ENCODE assay signal across 1 cellular context in the genomic region with DNA sequence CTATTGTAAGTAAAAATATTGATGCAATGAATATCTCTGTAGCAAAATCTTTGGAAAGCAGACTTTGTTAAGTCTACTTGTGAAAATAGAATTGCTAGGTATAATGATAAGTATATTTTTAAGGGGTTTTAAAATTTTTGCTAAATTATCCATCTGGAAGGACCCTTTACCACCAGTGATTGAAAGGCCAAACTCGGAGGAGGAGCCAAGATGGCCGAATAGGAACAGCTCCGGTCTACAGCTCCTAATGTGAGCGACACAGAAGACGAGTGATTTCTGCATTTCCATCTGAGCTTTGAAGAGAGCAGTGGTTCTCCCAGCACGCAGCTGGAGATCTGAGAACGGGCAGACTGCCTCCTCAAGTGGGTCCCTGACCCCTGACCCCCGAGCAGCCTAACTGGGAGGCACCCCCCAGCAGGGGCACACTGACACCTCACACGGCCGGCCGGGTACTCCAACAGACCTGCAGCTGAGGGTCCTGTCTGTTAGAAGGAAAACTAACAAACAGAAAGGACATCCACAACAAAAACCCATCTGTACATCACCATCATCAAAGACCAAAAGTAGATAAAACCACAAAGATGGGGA.
TF ChIP-seq lines count a peak whose summit lies in the region.

No MANE protein-coding gene starts in this region.

TF ChIP-seq in K562, 482 proteins besides CTCF, POLR2A, EP300 and RAD21:
- TF ChIP-seq, protein P1, sequence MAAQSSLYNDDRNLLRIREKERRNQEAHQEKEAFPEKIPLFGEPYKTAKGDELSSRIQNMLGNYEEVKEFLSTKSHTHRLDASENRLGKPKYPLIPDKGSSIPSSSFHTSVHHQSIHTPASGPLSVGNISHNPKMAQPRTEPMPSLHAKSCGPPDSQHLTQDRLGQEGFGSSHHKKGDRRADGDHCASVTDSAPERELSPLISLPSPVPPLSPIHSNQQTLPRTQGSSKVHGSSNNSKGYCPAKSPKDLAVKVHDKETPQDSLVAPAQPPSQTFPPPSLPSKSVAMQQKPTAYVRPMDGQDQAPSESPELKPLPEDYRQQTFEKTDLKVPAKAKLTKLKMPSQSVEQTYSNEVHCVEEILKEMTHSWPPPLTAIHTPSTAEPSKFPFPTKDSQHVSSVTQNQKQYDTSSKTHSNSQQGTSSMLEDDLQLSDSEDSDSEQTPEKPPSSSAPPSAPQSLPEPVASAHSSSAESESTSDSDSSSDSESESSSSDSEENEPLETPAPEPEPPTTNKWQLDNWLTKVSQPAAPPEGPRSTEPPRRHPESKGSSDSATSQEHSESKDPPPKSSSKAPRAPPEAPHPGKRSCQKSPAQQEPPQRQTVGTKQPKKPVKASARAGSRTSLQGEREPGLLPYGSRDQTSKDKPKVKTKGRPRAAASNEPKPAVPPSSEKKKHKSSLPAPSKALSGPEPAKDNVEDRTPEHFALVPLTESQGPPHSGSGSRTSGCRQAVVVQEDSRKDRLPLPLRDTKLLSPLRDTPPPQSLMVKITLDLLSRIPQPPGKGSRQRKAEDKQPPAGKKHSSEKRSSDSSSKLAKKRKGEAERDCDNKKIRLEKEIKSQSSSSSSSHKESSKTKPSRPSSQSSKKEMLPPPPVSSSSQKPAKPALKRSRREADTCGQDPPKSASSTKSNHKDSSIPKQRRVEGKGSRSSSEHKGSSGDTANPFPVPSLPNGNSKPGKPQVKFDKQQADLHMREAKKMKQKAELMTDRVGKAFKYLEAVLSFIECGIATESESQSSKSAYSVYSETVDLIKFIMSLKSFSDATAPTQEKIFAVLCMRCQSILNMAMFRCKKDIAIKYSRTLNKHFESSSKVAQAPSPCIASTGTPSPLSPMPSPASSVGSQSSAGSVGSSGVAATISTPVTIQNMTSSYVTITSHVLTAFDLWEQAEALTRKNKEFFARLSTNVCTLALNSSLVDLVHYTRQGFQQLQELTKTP (IDR thresholded peaks at IDR 0.05; ENCODE audit: low read depth in 1 of 2, partially characterized antibody in 2 of 2): peak in 1 of 2 experiments; percentile 31
- TF ChIP-seq, protein P2, sequence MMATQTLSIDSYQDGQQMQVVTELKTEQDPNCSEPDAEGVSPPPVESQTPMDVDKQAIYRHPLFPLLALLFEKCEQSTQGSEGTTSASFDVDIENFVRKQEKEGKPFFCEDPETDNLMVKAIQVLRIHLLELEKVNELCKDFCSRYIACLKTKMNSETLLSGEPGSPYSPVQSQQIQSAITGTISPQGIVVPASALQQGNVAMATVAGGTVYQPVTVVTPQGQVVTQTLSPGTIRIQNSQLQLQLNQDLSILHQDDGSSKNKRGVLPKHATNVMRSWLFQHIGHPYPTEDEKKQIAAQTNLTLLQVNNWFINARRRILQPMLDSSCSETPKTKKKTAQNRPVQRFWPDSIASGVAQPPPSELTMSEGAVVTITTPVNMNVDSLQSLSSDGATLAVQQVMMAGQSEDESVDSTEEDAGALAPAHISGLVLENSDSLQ (IDR thresholded peaks at IDR 0.05): peak; percentile 85
- peak in 1 of 3 experiments; percentile 16 for TF ChIP-seq YY1 (IDR thresholded peaks at IDR 0.05; ENCODE audit: borderline replicate concordance in 1 of 3, control insufficient read depth in 1 of 3, extremely low read depth in 1 of 3, insufficient read depth in 3 of 3, insufficient read length in 1 of 3, insufficient replicate concordance in 2 of 3, low read depth in 1 of 3, low read length in 2 of 3)
- TF ChIP-seq NR2C1 (IDR thresholded peaks at IDR 0.05): peak; percentile 63; the same call in 1 of the 2 replicates
- peak; percentile 66 for TF ChIP-seq NR2C1 (tag; IDR thresholded peaks at IDR 0.05)
